In the genomic region with DNA sequence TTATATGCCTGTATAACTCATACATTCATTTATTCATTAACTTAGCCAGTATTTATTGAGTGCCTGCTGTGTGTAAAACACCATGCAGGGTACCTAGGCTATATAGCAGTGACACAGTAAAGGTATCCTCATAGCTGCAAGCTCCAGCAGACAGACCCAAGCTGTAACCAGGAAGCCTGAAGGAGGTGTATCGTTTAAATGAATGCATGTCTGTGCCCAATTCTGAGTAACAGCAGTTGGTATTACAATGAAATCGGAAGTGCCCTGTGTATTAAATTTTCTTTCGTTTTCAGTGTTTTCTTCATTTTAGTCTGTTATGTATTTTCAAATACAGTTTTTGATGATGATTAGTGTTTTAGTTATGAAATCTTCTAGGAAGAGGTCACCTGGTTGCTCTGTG, we compare ENCODE assay signal across 27 cellular contexts.
"Had no signal": no experiment of that assay in that cellular context is flagged by ENCODE, and none has a peak within 500 bp of the region (broad histone marks: within the 10 kb centered on the region; RNA-seq: fewer than 3 reads in every experiment).

No MANE protein-coding gene starts in this region.

- H3K27ac ChIP-seq: ascending aorta, breast epithelium, cardiac muscle cell, colonic mucosa had no signal

- H3K9me3 Mint-ChIP-seq: activated CD4-positive, alpha-beta T cell treated with anti-CD3 and anti-CD28 coated beads, Interleukin-2, amount 10 ng/mL, durations not matched to agents 7 days and 5 days; activated naive CD4-positive, alpha-beta T cell treated with anti-CD3 and anti-CD28 coated beads, Interleukin-2, amount 10 ng/mL, durations not matched to agents 7 days and 5 days; activated naive CD4-positive, alpha-beta T cell treated with anti-CD3 and anti-CD28 coated beads, Interleukin-2, amount 50 U/mL, for 72 hours; activated T-helper 1 cell treated with anti-CD3 and anti-CD28 coated beads, Interleukin-12 subunit alpha, Interleukin-12 subunit beta, Interleukin-2, Interleukin-4 antibody, amounts not matched to agents 30 ng/mL and 10 ng/mL and 1 ng/mL, durations not matched to agents 14 hours and 24 hours and 36 hours; brain had no signal

- H3K4me3 ChIP-seq: ascending aorta, breast epithelium, cardiac muscle cell, colonic mucosa had no signal

- H3K4me1 ChIP-seq: ascending aorta, colonic mucosa had no signal

- H3K27me3 ChIP-seq: ascending aorta, breast epithelium, cardiac muscle cell, colonic mucosa had no signal

- H3K4me1 Mint-ChIP-seq: activated CD4-positive, alpha-beta T cell treated with anti-CD3 and anti-CD28 coated beads for 36 hours; activated CD4-positive, alpha-beta T cell treated with anti-CD3 and anti-CD28 coated beads, Interleukin-2, amount 10 ng/mL, durations not matched to agents 7 days and 5 days; activated naive CD4-positive, alpha-beta T cell treated with anti-CD3 and anti-CD28 coated beads, Interleukin-2, amount 10 ng/mL, durations not matched to agents 7 days and 5 days; activated naive CD8-positive, alpha-beta T cell treated with anti-CD3 and anti-CD28 coated beads, Interleukin-2, amount 10 ng/mL, durations not matched to agents 7 days and 5 days had no signal

- ATAC-seq: activated CD4-positive, alpha-beta T cell treated with anti-CD3 and anti-CD28 coated beads for 36 hours; activated CD8-positive, alpha-beta memory T cell treated with anti-CD3 and anti-CD28 coated beads, Interleukin-2, amount 10 ng/mL, durations not matched to agents 7 days and 5 days; activated CD8-positive, alpha-beta T cell treated with anti-CD3 and anti-CD28 coated beads, Interleukin-2, amount 10 ng/mL, durations not matched to agents 7 days and 5 days; activated naive CD4-positive, alpha-beta T cell treated with anti-CD3 and anti-CD28 coated beads, Interleukin-2, amount 50 U/mL, for 72 hours; esophagus mucosa had no signal

- H3K4me3 Mint-ChIP-seq: activated CD4-positive, alpha-beta T cell treated with anti-CD3 and anti-CD28 coated beads for 36 hours; activated CD4-positive, alpha-beta T cell treated with anti-CD3 and anti-CD28 coated beads, Interleukin-2, amount 10 ng/mL, durations not matched to agents 7 days and 5 days; activated CD8-positive, alpha-beta memory T cell treated with anti-CD3 and anti-CD28 coated beads, Interleukin-2, amount 10 ng/mL, durations not matched to agents 7 days and 5 days; activated CD8-positive, alpha-beta T cell treated with anti-CD3 and anti-CD28 coated beads, Interleukin-2, amount 10 ng/mL, durations not matched to agents 7 days and 5 days; activated naive CD4-positive, alpha-beta T cell treated with anti-CD3 and anti-CD28 coated beads, Interleukin-2, amount 10 ng/mL, durations not matched to agents 7 days and 5 days; activated naive CD8-positive, alpha-beta T cell treated with anti-CD3 and anti-CD28 coated beads, Interleukin-2, amount 10 ng/mL, durations not matched to agents 7 days and 5 days; activated T-helper 1 cell treated with anti-CD3 and anti-CD28 coated beads, Interleukin-12 subunit alpha, Interleukin-12 subunit beta, Interleukin-2, Interleukin-4 antibody, amounts not matched to agents 30 ng/mL and 10 ng/mL and 1 ng/mL, durations not matched to agents 14 hours and 24 hours and 36 hours; brain had no signal

- H3K36me3 ChIP-seq: ascending aorta, breast epithelium, cardiac muscle cell, colonic mucosa had no signal

- H3K9me3 ChIP-seq: ascending aorta, breast epithelium, colonic mucosa had no signal

- H3K27me3 Mint-ChIP-seq: activated CD4-positive, alpha-beta T cell treated with anti-CD3 and anti-CD28 coated beads for 36 hours; activated CD4-positive, alpha-beta T cell treated with anti-CD3 and anti-CD28 coated beads, Interleukin-2, amount 10 ng/mL, durations not matched to agents 7 days and 5 days; activated CD8-positive, alpha-beta memory T cell treated with anti-CD3 and anti-CD28 coated beads, Interleukin-2, amount 10 ng/mL, durations not matched to agents 7 days and 5 days; activated naive CD4-positive, alpha-beta T cell treated with anti-CD3 and anti-CD28 coated beads, Interleukin-2, amount 10 ng/mL, durations not matched to agents 7 days and 5 days; activated naive CD8-positive, alpha-beta T cell treated with anti-CD3 and anti-CD28 coated beads, Interleukin-2, amount 10 ng/mL, durations not matched to agents 7 days and 5 days; brain had no signal

- H3K27ac Mint-ChIP-seq: activated CD4-positive, alpha-beta T cell treated with anti-CD3 and anti-CD28 coated beads for 36 hours; activated CD4-positive, alpha-beta T cell treated with anti-CD3 and anti-CD28 coated beads, Interleukin-2, amount 10 ng/mL, durations not matched to agents 7 days and 5 days; activated CD8-positive, alpha-beta memory T cell treated with anti-CD3 and anti-CD28 coated beads, Interleukin-2, amount 10 ng/mL, durations not matched to agents 7 days and 5 days; activated CD8-positive, alpha-beta T cell treated with anti-CD3 and anti-CD28 coated beads, Interleukin-2, amount 10 ng/mL, durations not matched to agents 7 days and 5 days; activated naive CD4-positive, alpha-beta T cell treated with anti-CD3 and anti-CD28 coated beads, Interleukin-2, amount 10 ng/mL, durations not matched to agents 7 days and 5 days; activated naive CD4-positive, alpha-beta T cell treated with anti-CD3 and anti-CD28 coated beads, Interleukin-2, amount 50 U/mL, for 72 hours; activated naive CD8-positive, alpha-beta T cell treated with anti-CD3 and anti-CD28 coated beads, Interleukin-2, amount 10 ng/mL, durations not matched to agents 7 days and 5 days; activated T-helper 1 cell treated with anti-CD3 and anti-CD28 coated beads, Interleukin-12 subunit alpha, Interleukin-12 subunit beta, Interleukin-2, Interleukin-4 antibody, amounts not matched to agents 30 ng/mL and 10 ng/mL and 1 ng/mL, durations not matched to agents 14 hours and 24 hours and 36 hours; brain had no signal

- DNase-seq: activated CD4-positive, alpha-beta T cell treated with anti-CD3 and anti-CD28 coated beads for 36 hours; activated CD4-positive, alpha-beta T cell treated with anti-CD3 and anti-CD28 coated beads, Interleukin-2, amount 10 ng/mL, durations not matched to agents 7 days and 5 days; activated CD4-positive, alpha-beta T cell treated with anti-CD3 and anti-CD28 coated beads, Interleukin-2, amount 50 U/mL, for 4 hours; activated CD4-positive, CD25-positive, alpha-beta regulatory T cell; activated CD4-positive, CD25-positive, alpha-beta regulatory T cell treated with anti-CD3 and anti-CD28 coated beads, Interleukin-2, amount 50 U/mL, for 72 hours; activated CD8-positive, alpha-beta memory T cell treated with anti-CD3 and anti-CD28 coated beads, Interleukin-2, amount 10 ng/mL, durations not matched to agents 7 days and 5 days; activated CD8-positive, alpha-beta memory T cell treated with anti-CD3 and anti-CD28 coated beads, Interleukin-2, amount 50 U/mL, for 4 hours; activated CD8-positive, alpha-beta T cell treated with anti-CD3 and anti-CD28 coated beads, Interleukin-2, amount 10 ng/mL, durations not matched to agents 7 days and 5 days; activated gamma-delta T cell; activated naive CD4-positive, alpha-beta T cell; activated naive CD4-positive, alpha-beta T cell treated with anti-CD3 and anti-CD28 coated beads, Interleukin-2, amount 10 ng/mL, durations not matched to agents 7 days and 5 days; activated naive CD8-positive, alpha-beta T cell treated with anti-CD3 and anti-CD28 coated beads, Interleukin-2, amount 10 ng/mL, durations not matched to agents 7 days and 5 days; activated T-cell treated with anti-CD3 and anti-CD28 coated beads, Interleukin-2, amount 50 U/mL, for 1 hour; activated T-cell treated with anti-CD3 and anti-CD28 coated beads, Interleukin-2, amount 50 U/mL, for 48 hours; central memory CD4-positive, alpha-beta T cell; cerebellar nuclear complex; colonic mucosa; effector CD8-positive, alpha-beta T cell; foreskin fibroblast; head of caudate nucleus had no signal

- H3K36me3 Mint-ChIP-seq: activated naive CD4-positive, alpha-beta T cell treated with anti-CD3 and anti-CD28 coated beads, Interleukin-2, amount 50 U/mL, for 72 hours had no signal
